In genomic region chr7:8131694-8132605, GRCh38 we compare ENCODE assay signal across 7 cellular contexts.
DNase-seq lines count a peak whose midpoint lies in the region; ATAC-seq and TF ChIP-seq lines count a peak whose summit lies in the region.

No MANE protein-coding gene starts in this region.

- H3K79me2 ChIP-seq in SK-N-SH (ENCODE audit: insufficient read depth): no peaks in the 10 kb centered on the region

- H3K9me3 ChIP-seq in SK-N-SH: no peaks in the 10 kb centered on the region

- peak overlapping the region; percentile 58 to 86 (median 80) for H3K4me3 Mint-ChIP-seq in naive thymus-derived CD8-positive, alpha-beta T cell

- H3K27me3 ChIP-seq in SK-N-SH (ENCODE audit: insufficient read depth): no peaks in the 10 kb centered on the region

- no peak overlapping the region for H3K4me3 ChIP-seq in SK-N-SH (ENCODE audit: low read depth in 2 of 2, low read length in 1 of 2)

- no peak overlapping the region for H3K27ac ChIP-seq in SK-N-SH (ENCODE audit: low read depth in 2 of 2, low read length in 1 of 2)

- ATAC-seq in GM19023 (IDR thresholded peaks at IDR 0.05; ENCODE audit: unreplicated experiment): peak; percentile 52
- ATAC-seq in HG02623 (IDR thresholded peaks at IDR 0.05; ENCODE audit: unreplicated experiment): peak; percentile 40
- peak; percentile 82 to 89 for ATAC-seq in naive thymus-derived CD8-positive, alpha-beta T cell

- H3K4me1 Mint-ChIP-seq in naive thymus-derived CD8-positive, alpha-beta T cell: peaks cover 34 to 77% (median 71%) of the 10 kb centered on the region in 4 donors

- H3K27me3 Mint-ChIP-seq in naive thymus-derived CD8-positive, alpha-beta T cell: no peaks in the 10 kb centered on the region

- peak overlapping the region; percentile 77 to 100 (median 98) for H3K27ac Mint-ChIP-seq in naive thymus-derived CD8-positive, alpha-beta T cell

- H3K4me2 ChIP-seq in SK-N-SH: no peak overlapping the region

- 37% methylated on average over 5 of the region's 5 CpGs for whole genome bisulfite sequencing in SK-N-SH (ENCODE audit: low lambda C conversion rate)

- no peak for TF ChIP-seq RAD21 in SK-N-SH (IDR thresholded peaks at IDR 0.05; ENCODE audit: low read length)

- H2AFZ ChIP-seq in SK-N-SH (ENCODE audit: low read depth): no peak overlapping the region

- H3K36me3 Mint-ChIP-seq in naive thymus-derived CD8-positive, alpha-beta T cell: no peaks in the 10 kb centered on the region

- no peak for TF ChIP-seq EP300 in SK-N-SH (IDR thresholded peaks at IDR 0.05; ENCODE audit: borderline replicate concordance in 1 of 2, low read depth in 1 of 2, low read length in 1 of 2)

- no peaks in the 10 kb centered on the region for H3K9me3 Mint-ChIP-seq in naive thymus-derived CD8-positive, alpha-beta T cell

- POLR2A ChIA-PET in naive thymus-derived CD8-positive, alpha-beta T cell (lab: Charles Lee): interaction anchor here (0.5 to 4.5 kb wide), 4 partner anchors 11 to 164 kb away, joined by 3 to 18 read pairs (median 8); partner anchors contain the start of gene GLCCI1
- POLR2A ChIA-PET in SK-N-SH (lab: Yijun Ruan, JAX): no interaction called here

- CTCF ChIA-PET in SK-N-SH (lab: Yijun Ruan, JAX): interaction anchor here (1.3 kb wide), 1 partner anchor 10 kb away, joined by 3 read pairs; no protein-coding TSS in a partner anchor

- H4K20me1 ChIP-seq in SK-N-SH (ENCODE audit: insufficient read depth): no peaks in the 10 kb centered on the region

- no peaks in the 10 kb centered on the region for H3K9me2 ChIP-seq in SK-N-SH

- no peaks in the 10 kb centered on the region for H3F3A ChIP-seq in SK-N-SH (replicated peaks; ENCODE audit: insufficient read depth)

- H3K4me1 ChIP-seq in SK-N-SH (ENCODE audit: control insufficient read depth in 1 of 2, insufficient read depth in 2 of 2, low read depth in 1 of 2, low read length in 1 of 2): no peaks in the 10 kb centered on the region

- H3K9ac ChIP-seq in SK-N-SH: no peak overlapping the region

- peaks cover 0 to 4% of the 10 kb centered on the region in 2 experiments for H3K36me3 ChIP-seq in SK-N-SH (replicated peaks in 1 of 2; ENCODE audit: control insufficient read depth in 1 of 2, insufficient read depth in 2 of 2, low read length in 1 of 2)

- peak; percentile 58 for DNase-seq in T follicular helper cell (ENCODE audit: low read depth)
- peak in 8 of 10 donors; percentile 12 to 84 (median 70) for DNase-seq in naive thymus-derived CD8-positive, alpha-beta T cell
- DNase-seq in inferior parietal cortex (ENCODE audit: extremely low spot score): no peak
- DNase-seq in SK-N-SH: no peak
- no peak for DNase-seq in NCI-H526 treated with DMSO at 0.1 percent for 48 hours (lab: John Stamatoyannopoulos, UW)

- TF ChIP-seq CTCF in SK-N-SH (IDR thresholded peaks at IDR 0.05): no peak

TF ChIP-seq in SK-N-SH, 30 proteins besides CTCF, POLR2A, EP300 and RAD21:
- no peak for TF ChIP-seq FOXM1 (IDR thresholded peaks at IDR 0.05; ENCODE audit: low read depth)
- TF ChIP-seq YY1 (IDR thresholded peaks at IDR 0.05; ENCODE audit: low read depth): no peak
- no peak for TF ChIP-seq PBX3 (IDR thresholded peaks at IDR 0.05)
- no peak for TF ChIP-seq FOSL2 (IDR thresholded peaks at IDR 0.05; ENCODE audit: borderline replicate concordance, low read depth)
- no peak for TF ChIP-seq REST (IDR thresholded peaks at IDR 0.05; ENCODE audit: low read depth, low read length)
- no peak for TF ChIP-seq USF2 (IDR thresholded peaks at IDR 0.05; ENCODE audit: borderline replicate concordance, low read depth, low read length)
- TF ChIP-seq SMC3 (IDR thresholded peaks at IDR 0.05; ENCODE audit: low read depth, low read length): no peak
- TF ChIP-seq RXRA (IDR thresholded peaks at IDR 0.05; ENCODE audit: borderline replicate concordance, low read depth): no peak
- no peak for TF ChIP-seq TCF12 (IDR thresholded peaks at IDR 0.05)
- TF ChIP-seq TAF1 (IDR thresholded peaks at IDR 0.05; ENCODE audit: borderline replicate concordance, low read depth, low read length): no peak

Comparison
In these comparisons a context has a peak if more than half of its experiments do, and no peak if none do; other contexts are left out.
1. DNase-seq: peak in T follicular helper cell (single experiment) and naive thymus-derived CD8-positive, alpha-beta T cell (8 of 10); none in inferior parietal cortex (single experiment), SK-N-SH (single experiment) and NCI-H526 treated with DMSO at 0.1 percent for 48 hours (single experiment).
2. Peak in every context shown above with its lines, with median percentiles within 50 percentile points of each other: ATAC-seq.